In genomic region chr4:38442073-38442788, GRCh38 we compare ENCODE assay signal across 30 cellular contexts.
"Had no signal": no experiment of that assay in that cellular context is flagged by ENCODE, and none has a peak within 500 bp of the region (broad histone marks: within the 10 kb centered on the region; RNA-seq: fewer than 3 reads in every experiment).

No MANE protein-coding gene starts in this region.

- H3K27me3 ChIP-seq: adrenal gland, MG63, SJCRH30 had no signal

- H3K27ac Mint-ChIP-seq: activated CD4-positive, alpha-beta T cell treated with anti-CD3 and anti-CD28 coated beads for 36 hours; activated CD4-positive, alpha-beta T cell treated with anti-CD3 and anti-CD28 coated beads, Interleukin-2, amount 10 ng/mL, durations not matched to agents 7 days and 5 days; activated CD8-positive, alpha-beta T cell treated with anti-CD3 and anti-CD28 coated beads, Interleukin-2, amount 10 ng/mL, durations not matched to agents 7 days and 5 days; activated naive CD4-positive, alpha-beta T cell treated with anti-CD3 and anti-CD28 coated beads for 36 hours; activated naive CD4-positive, alpha-beta T cell treated with anti-CD3 and anti-CD28 coated beads, Interleukin-2, amount 50 U/mL, for 72 hours; activated T-cell treated with anti-CD3 and anti-CD28 coated beads, Interleukin-2, amount 50 U/mL, for 24 hours; activated T-helper 1 cell treated with anti-CD3 and anti-CD28 coated beads, Interleukin-12 subunit alpha, Interleukin-12 subunit beta, Interleukin-2, Interleukin-4 antibody, amounts not matched to agents 30 ng/mL and 10 ng/mL and 1 ng/mL, durations not matched to agents 14 hours and 24 hours and 36 hours; brain; T-helper 1 cell treated with Interleukin-12 subunit alpha and Interleukin-12 subunit beta and Interleukin-4 antibody, amounts not matched to agents 30 μg/mL and 1 μg/mL, for 36 hours; T-helper 2 cell treated with Interferon-gamma antibody and Interleukin-4, amounts not matched to agents 5 μg/mL and 100 μg/mL, for 36 hours had no signal

- H3K4me1 ChIP-seq: adrenal gland, SJCRH30 had no signal

- H3K36me3 Mint-ChIP-seq: brain had no signal

- H3K27me3 Mint-ChIP-seq: activated CD4-positive, alpha-beta T cell treated with anti-CD3 and anti-CD28 coated beads for 36 hours; activated T-cell treated with anti-CD3 and anti-CD28 coated beads, Interleukin-2, amount 50 U/mL, for 24 hours; brain had no signal

- DNase-seq: activated CD4-positive, alpha-beta T cell treated with anti-CD3 and anti-CD28 coated beads for 36 hours; activated CD4-positive, alpha-beta T cell treated with anti-CD3 and anti-CD28 coated beads, Interleukin-2, amount 10 ng/mL, durations not matched to agents 7 days and 5 days; activated CD4-positive, alpha-beta T cell treated with anti-CD3 and anti-CD28 coated beads, Interleukin-2, amount 50 U/mL, for 48 hours; activated CD8-positive, alpha-beta T cell treated with anti-CD3 and anti-CD28 coated beads, Interleukin-2, amount 10 ng/mL, durations not matched to agents 7 days and 5 days; activated gamma-delta T cell treated with Interleukin-2 at 50 U/mL for 16 hours; activated naive CD4-positive, alpha-beta T cell treated with anti-CD3 and anti-CD28 coated beads for 36 hours; activated T-cell treated with anti-CD3 and anti-CD28 coated beads, Interleukin-2, amount 50 U/mL, for 24 hours; adrenal gland; caudate nucleus; cerebellar nuclear complex; MG63; NCI-H1048; NCI-H1105 treated with DMSO at 0.1 percent for 48 hours; NCI-H1436; NCI-H1694 treated with DMSO at 0.1 percent for 48 hours; NCI-H2029; NCI-H345; NCI-H524 treated with DMSO at 0.1 percent for 48 hours; SHP77; SJCRH30 had no signal

- H3K9me3 ChIP-seq: adrenal gland, SJCRH30 had no signal

- H3K4me1 Mint-ChIP-seq: activated CD4-positive, alpha-beta T cell treated with anti-CD3 and anti-CD28 coated beads for 36 hours; activated CD4-positive, alpha-beta T cell treated with anti-CD3 and anti-CD28 coated beads, Interleukin-2, amount 10 ng/mL, durations not matched to agents 7 days and 5 days; brain had no signal

- FAIRE-seq: bronchial epithelial cell, TTC549 had no signal

- ATAC-seq: activated CD4-positive, alpha-beta T cell treated with anti-CD3 and anti-CD28 coated beads for 36 hours; activated CD4-positive, CD25-positive, alpha-beta regulatory T cell treated with anti-CD3 and anti-CD28 coated beads, Interleukin-2, amount 50 U/mL, for 24 hours; activated CD8-positive, alpha-beta T cell treated with anti-CD3 and anti-CD28 coated beads, Interleukin-2, amount 10 ng/mL, durations not matched to agents 7 days and 5 days; activated naive CD4-positive, alpha-beta T cell treated with anti-CD3 and anti-CD28 coated beads, Interleukin-2, amount 50 U/mL, for 72 hours; Panc1 had no signal

- H3K4me3 Mint-ChIP-seq: activated CD4-positive, alpha-beta T cell treated with anti-CD3 and anti-CD28 coated beads for 36 hours; activated CD4-positive, alpha-beta T cell treated with anti-CD3 and anti-CD28 coated beads, Interleukin-2, amount 10 ng/mL, durations not matched to agents 7 days and 5 days; activated CD8-positive, alpha-beta T cell treated with anti-CD3 and anti-CD28 coated beads, Interleukin-2, amount 10 ng/mL, durations not matched to agents 7 days and 5 days; activated naive CD4-positive, alpha-beta T cell treated with anti-CD3 and anti-CD28 coated beads for 36 hours; activated T-cell treated with anti-CD3 and anti-CD28 coated beads, Interleukin-2, amount 50 U/mL, for 24 hours; activated T-helper 1 cell treated with anti-CD3 and anti-CD28 coated beads, Interleukin-12 subunit alpha, Interleukin-12 subunit beta, Interleukin-2, Interleukin-4 antibody, amounts not matched to agents 30 ng/mL and 10 ng/mL and 1 ng/mL, durations not matched to agents 14 hours and 24 hours and 36 hours; brain; T-helper 1 cell treated with Interleukin-12 subunit alpha and Interleukin-12 subunit beta and Interleukin-4 antibody, amounts not matched to agents 30 μg/mL and 1 μg/mL, for 36 hours; T-helper 2 cell treated with Interferon-gamma antibody and Interleukin-4, amounts not matched to agents 5 μg/mL and 100 μg/mL, for 36 hours had no signal

- H3K4me3 ChIP-seq: adrenal gland, MG63, SJCRH30, SK-N-MC had no signal

- H3K36me3 ChIP-seq: adrenal gland, MG63, SJCRH30 had no signal

- H3K27ac ChIP-seq: adrenal gland, SJCRH30, SK-N-MC had no signal
